Comparison of ENCODE assay signal across 8 cellular contexts in genomic region chr16:81444448-81445121, GRCh38. TPM values are rescaled to one million over a fixed set of nuclear protein-coding genes. Genes with fewer than 3 reads are reported as not detected.
A peak's percentile ranks its signal among the peaks of the same experiment; 100 is the strongest.
DNase-seq lines count a peak whose midpoint lies in the region; ATAC-seq, FAIRE-seq and TF ChIP-seq lines count a peak whose summit lies in the region.

CMIP (plus strand) TSS chr16:81444808.

- H3K27me3 ChIP-seq in bronchial epithelial cell (ENCODE audit: control insufficient read depth, insufficient read depth, low read length), result no peaks in the 10 kb centered on the region

- CTCF ChIA-PET in WTC11 (lab: Charles Lee), result interaction anchor here (0.6 to 1.2 kb wide), 2 partner anchors 141 to 1334 kb away, joined by 3 to 7 read pairs; no protein-coding TSS in a partner anchor

- FAIRE-seq in bronchial epithelial cell (lab: Jason Lieb, UNC), result no peak

- H3K4me1 Mint-ChIP-seq in WTC11, result peaks cover 40% of the 10 kb centered on the region

- ATAC-seq in HG02610 (IDR thresholded peaks at IDR 0.05; ENCODE audit: unreplicated experiment), result peak; percentile 80
- peak; percentile 59 for ATAC-seq in WTC11

- POLR2A ChIA-PET in WTC11 (lab: Charles Lee), result interaction anchor here (0.6 to 1.1 kb wide), 3 partner anchors 24 to 290 kb away, joined by 3 to 5 read pairs (median 3); no protein-coding TSS in a partner anchor

- peak; percentile 93 for DNase-seq in DMS 273 (lab: John Stamatoyannopoulos, UW; ENCODE audit: unreplicated experiment)
- DNase-seq in DMS 273 treated with DMSO at 0.1 percent for 48 hours (lab: John Stamatoyannopoulos, UW), result no peak
- DNase-seq in NCI-H1694 treated with DMSO at 0.1 percent for 48 hours (lab: John Stamatoyannopoulos, UW), result peak; percentile 5
- peak; percentile 84 for DNase-seq in WTC11 (ENCODE audit: low spot score)
- peak; percentile 49 for DNase-seq in bronchial epithelial cell (ENCODE audit: low read depth)
- DNase-seq in iPS-NIHi7 (ENCODE audit: extremely low spot score), result peak; percentile 93
- DNase-seq in smooth muscle cell of the brain vasculature (ENCODE audit: low read depth, low spot score), result peak; percentile 29

- H3K9me3 Mint-ChIP-seq in WTC11, result no peaks in the 10 kb centered on the region

- peak within 1 kb of the TSS; percentile 83 for H3K4me3 ChIP-seq in bronchial epithelial cell (ENCODE audit: low read depth, low read length)

- no peak for TF ChIP-seq CTCF in WTC11 (IDR thresholded peaks at IDR 0.05)
- no peak for TF ChIP-seq CTCF in bronchial epithelial cell (IDR thresholded peaks at IDR 0.05; ENCODE audit: insufficient read depth, low read length, severe bottlenecking)

- H3K4me3 Mint-ChIP-seq in WTC11, result peak within 1 kb of the TSS; percentile 82

- no peaks in the 10 kb centered on the region for H3K36me3 Mint-ChIP-seq in WTC11

- H3K36me3 ChIP-seq in bronchial epithelial cell (ENCODE audit: control insufficient read depth, insufficient read depth, low read length), result no peaks in the 10 kb centered on the region

- H3K27me3 Mint-ChIP-seq in WTC11 (ENCODE audit: low read depth), result peaks cover 24% of the 10 kb centered on the region

- peak within 1 kb of the TSS; percentile 53 for H3K27ac Mint-ChIP-seq in WTC11

TF ChIP-seq in WTC11, 78 proteins besides CTCF, POLR2A, EP300 and RAD21:
- TF ChIP-seq PRDM15 (CRISPR knock-in tag; IDR thresholded peaks at IDR 0.05), result no peak
- peak; percentile 31; the same call in 1 of the 2 replicates for TF ChIP-seq NFYB (CRISPR knock-in tag; conservative IDR thresholded peaks at IDR 0.05; ENCODE audit: low read depth)
- no peak for TF ChIP-seq GABPB1 (CRISPR knock-in tag; IDR thresholded peaks at IDR 0.05)
- no peak for TF ChIP-seq FOXP4 (CRISPR knock-in tag; IDR thresholded peaks at IDR 0.05)
- TF ChIP-seq ZNF317 (CRISPR knock-in tag; IDR thresholded peaks at IDR 0.05; ENCODE audit: borderline replicate concordance, low read depth), result no peak
- no peak for TF ChIP-seq NFATC4 (CRISPR knock-in tag; IDR thresholded peaks at IDR 0.05)
- no peak for TF ChIP-seq ATF1 (CRISPR knock-in tag; IDR thresholded peaks at IDR 0.05)
- TF ChIP-seq JAZF1 (CRISPR knock-in tag; IDR thresholded peaks at IDR 0.05), result no peak
- TF ChIP-seq GRHL2 (CRISPR knock-in tag; IDR thresholded peaks at IDR 0.05; ENCODE audit: insufficient replicate concordance, severe bottlenecking), result no peak
- peak; percentile 55; the same call in 1 of the 2 replicates for TF ChIP-seq SP1 (CRISPR knock-in tag; conservative IDR thresholded peaks at IDR 0.05)
- peak; percentile 62 for TF ChIP-seq ZNF423 (CRISPR knock-in tag; IDR thresholded peaks at IDR 0.05)
- no peak for TF ChIP-seq E2F5 (CRISPR knock-in tag; IDR thresholded peaks at IDR 0.05)
- TF ChIP-seq USF2 (CRISPR knock-in tag; IDR thresholded peaks at IDR 0.05), result peak; percentile 93
- no peak for TF ChIP-seq ATF6 (CRISPR knock-in tag; IDR thresholded peaks at IDR 0.05)
- TF ChIP-seq JUN (CRISPR knock-in tag; IDR thresholded peaks at IDR 0.05), result no peak
- TF ChIP-seq ZNF396 (CRISPR knock-in tag; IDR thresholded peaks at IDR 0.05; ENCODE audit: borderline replicate concordance), result no peak
- no peak for TF ChIP-seq ELF4 (CRISPR knock-in tag; IDR thresholded peaks at IDR 0.05; ENCODE audit: low read depth)
- TF ChIP-seq ZNF512 (CRISPR knock-in tag; IDR thresholded peaks at IDR 0.05; ENCODE audit: borderline replicate concordance), result no peak
- TF ChIP-seq TEAD1 (CRISPR knock-in tag; IDR thresholded peaks at IDR 0.05), result no peak
- TF ChIP-seq FOXK1 (CRISPR knock-in tag; IDR thresholded peaks at IDR 0.05), result no peak

RNA-seq across cellular contexts. Expression of gene CMIP, which starts in this region (rescaled TPM):
- total RNA-seq in WTC11 (2021), result 57.0 to 63.7 TPM (median 59.6 TPM) in 3 replicates
- total RNA-seq in bronchial epithelial cell, result 21.1 and 22.3 TPM in 2 replicates
